Comparison of ENCODE assay signal across 22 cellular contexts in genomic region chr3:149626671-149627070, GRCh38. TPM values are rescaled to one million over a fixed set of nuclear protein-coding genes. Genes with fewer than 3 reads are reported as not detected.
DNase-seq lines count a peak whose midpoint lies in the region; ATAC-seq and TF ChIP-seq lines count a peak whose summit lies in the region.
"Had no signal": no experiment of that assay in that cellular context is flagged by ENCODE, and none has a peak within 500 bp of the region (broad histone marks: within the 10 kb centered on the region; RNA-seq: fewer than 3 reads in every experiment).

No MANE protein-coding gene starts in this region.

- H3K9ac ChIP-seq in HCT116 (ENCODE audit: low read length) (no peak overlapping the region), mammary epithelial cell (ENCODE audit: insufficient read depth, low read length) (no peak overlapping the region)
- H3K9ac ChIP-seq: BLaER1 treated with 17β-estradiol and CSF1 and Interleukin-3, amounts not matched to agents 10 nM and 100 nM had no signal

- H3K4me3 Mint-ChIP-seq in activated T-cell treated with anti-CD3 and anti-CD28 coated beads, Interleukin-2, amount 50 U/mL, for 24 hours = no peak overlapping the region
- H3K4me3 Mint-ChIP-seq: CD4-positive, alpha-beta T cell; GM23338 had no signal

- no peak overlapping the region for H3K4me2 ChIP-seq in HCT116 (ENCODE audit: low read length)
- H3K4me2 ChIP-seq in mammary epithelial cell (ENCODE audit: insufficient read depth, low read depth, low read length) = peak overlapping the region; percentile 3
- H3K4me2 ChIP-seq: BLaER1 treated with 17β-estradiol and CSF1 and Interleukin-3, amounts not matched to agents 10 nM and 100 nM; GM23338 had no signal

- no peaks in the 10 kb centered on the region for H4K20me1 ChIP-seq in HCT116 (ENCODE audit: insufficient read depth)
- peaks cover 3% of the 10 kb centered on the region for H4K20me1 ChIP-seq in mammary epithelial cell (ENCODE audit: insufficient read depth, low read length)

- peaks cover 64% of the 10 kb centered on the region for H3K79me2 ChIP-seq in HCT116 (ENCODE audit: insufficient read depth, low read length)
- peaks cover 97% of the 10 kb centered on the region for H3K79me2 ChIP-seq in mammary epithelial cell (ENCODE audit: insufficient read depth, low read length)

- H3K4me3 ChIP-seq in HCT116 (replicated peaks in 1 of 2; ENCODE audit: low read depth in 1 of 2, low read length in 2 of 2) (no peak overlapping the region), mammary epithelial cell (replicated peaks in 1 of 3; ENCODE audit: insufficient read depth in 1 of 3, low read depth in 2 of 3, low read length in 3 of 3) (no peak overlapping the region), lung (no peak overlapping the region), heart left ventricle (no peak overlapping the region)
- H3K4me3 ChIP-seq: A549; BLaER1 treated with 17β-estradiol and CSF1 and Interleukin-3, amounts not matched to agents 10 nM and 100 nM; GM23338; HAP-1; Peyer's patch; SK-N-MC had no signal

- TF ChIP-seq CTCF in HCT116 (IDR thresholded peaks at IDR 0.05 in 2 of 3, conservative IDR thresholded peaks at IDR 0.05 in 1 of 3; ENCODE audit: borderline replicate concordance in 1 of 3, insufficient read depth in 1 of 3, low read depth in 2 of 3, low read length in 2 of 3) (no peak), mammary epithelial cell (conservative IDR thresholded peaks at IDR 0.05 in 1 of 2, IDR thresholded peaks at IDR 0.05 in 1 of 2; ENCODE audit: extremely low read depth in 1 of 2, insufficient read depth in 1 of 2, low read depth in 1 of 2, low read length in 2 of 2) (no peak), lung (IDR thresholded peaks at IDR 0.05; ENCODE audit: control extremely low read depth, extremely low read depth) (no peak), heart left ventricle (IDR thresholded peaks at IDR 0.05) (no peak)

- RAD21 ChIA-PET in HCT116 (lab: Charles Lee; ENCODE audit: low non-redundant PET in 1 of 2, low total read pairs in 2 of 2, uncharacterized antibody in 2 of 2, unreplicated experiment in 2 of 2) = no interaction called here

- no peak overlapping the region for H3K27ac ChIP-seq in HCT116 (ENCODE audit: low read depth, low read length)
- no peak overlapping the region for H3K27ac ChIP-seq in mammary epithelial cell (ENCODE audit: insufficient read depth, low read depth, low read length)
- no peak overlapping the region for H3K27ac ChIP-seq in lung (ENCODE audit: low read depth in 1 of 2, low read length in 1 of 2)
- no peak overlapping the region for H3K27ac ChIP-seq in heart left ventricle
- H3K27ac ChIP-seq: BLaER1 treated with 17β-estradiol and CSF1 and Interleukin-3, amounts not matched to agents 10 nM and 100 nM; Peyer's patch; SK-N-MC had no signal

- peaks cover 3% of the 10 kb centered on the region for H3K4me1 Mint-ChIP-seq in activated T-cell treated with anti-CD3 and anti-CD28 coated beads, Interleukin-2, amount 50 U/mL, for 24 hours (ENCODE audit: low read depth)

- ATAC-seq in HCT116 (no peak), esophagus mucosa (peak; percentile 81), lung (ENCODE audit: insufficient read depth, low FRiP score) (peak; percentile 35), HG02973 (IDR thresholded peaks at IDR 0.05; ENCODE audit: unreplicated experiment) (no peak), HG03280 (IDR thresholded peaks at IDR 0.05; ENCODE audit: unreplicated experiment) (no peak), heart left ventricle (no peak)
- ATAC-seq: A549, GM23338 had no signal

- BruUV-seq in HCT116 (replicated peaks; lab: Mats Ljungman, UMichigan) = no TSS peak
- no TSS peak for BruUV-seq in mammary epithelial cell (replicated peaks; lab: Mats Ljungman, UMichigan)

- no peaks in the 10 kb centered on the region for H3K36me3 ChIP-seq in HCT116 (ENCODE audit: control insufficient read depth in 1 of 2, insufficient read depth in 2 of 2, low read length in 2 of 2)
- peaks cover 3% of the 10 kb centered on the region for H3K36me3 ChIP-seq in mammary epithelial cell (ENCODE audit: insufficient read depth, low read length)
- no peaks in the 10 kb centered on the region for H3K36me3 ChIP-seq in lung (ENCODE audit: control insufficient read depth in 2 of 2, insufficient read depth in 2 of 2, low read length in 2 of 2)
- H3K36me3 ChIP-seq in heart left ventricle = peaks cover 0 to 4% (median 0%) of the 10 kb centered on the region in 9 donors
- H3K36me3 ChIP-seq: BLaER1 treated with 17β-estradiol and CSF1 and Interleukin-3, amounts not matched to agents 10 nM and 100 nM; HAP-1; Peyer's patch had no signal

- CTCF ChIA-PET in HCT116 (lab: Charles Lee) = no interaction called here
- CTCF ChIA-PET in mammary epithelial cell (lab: Charles Lee; ENCODE audit: low non-redundant PET) = no interaction called here

- no peaks in the 10 kb centered on the region for H3K9me2 ChIP-seq in HCT116 (ENCODE audit: insufficient read depth)

- no peaks in the 10 kb centered on the region for H3K27me3 ChIP-seq in HCT116 (ENCODE audit: insufficient read depth, low read length)
- no peaks in the 10 kb centered on the region for H3K27me3 ChIP-seq in mammary epithelial cell (ENCODE audit: insufficient read depth, low read length)
- no peaks in the 10 kb centered on the region for H3K27me3 ChIP-seq in lung (ENCODE audit: control insufficient read depth, insufficient read depth)
- peaks cover 0 to 17% (median 0%) of the 10 kb centered on the region in 9 donors for H3K27me3 ChIP-seq in heart left ventricle
- H3K27me3 ChIP-seq: Peyer's patch had no signal

- H3K4me1 ChIP-seq in HCT116 (ENCODE audit: control insufficient read depth in 1 of 2, insufficient read depth in 2 of 2, low read length in 2 of 2) = peaks cover 13 to 24% of the 10 kb centered on the region in 2 experiments
- peaks cover 18% of the 10 kb centered on the region for H3K4me1 ChIP-seq in mammary epithelial cell (ENCODE audit: insufficient read depth, low read length)
- peaks cover 9 to 12% of the 10 kb centered on the region in 2 donors for H3K4me1 ChIP-seq in lung (ENCODE audit: control insufficient read depth in 2 of 2, insufficient read depth in 2 of 2, low read length in 2 of 2)
- H3K4me1 ChIP-seq in heart left ventricle = peaks cover 0 to 67% (median 27%) of the 10 kb centered on the region in 12 donors
- H3K4me1 ChIP-seq: HAP-1, Peyer's patch had no signal

- H3K27ac Mint-ChIP-seq in activated T-cell treated with anti-CD3 and anti-CD28 coated beads, Interleukin-2, amount 50 U/mL, for 24 hours = no peak overlapping the region
- H3K27ac Mint-ChIP-seq: CD4-positive, alpha-beta T cell; GM23338 had no signal

- TF ChIP-seq POLR2A in HCT116 (IDR thresholded peaks at IDR 0.05; ENCODE audit: borderline replicate concordance, extremely low read depth, insufficient read depth, insufficient read length) (no peak), heart left ventricle (IDR thresholded peaks at IDR 0.05) (no peak)

- intact Hi-C loops in HCT116 (cut with micrococcal nuclease) = no loop called here
- intact Hi-C loops in mammary epithelial cell (cut with micrococcal nuclease) = no loop called here
- intact Hi-C loops in heart left ventricle (cut with DNase I) = no loop called here

- in situ Hi-C loops in mammary epithelial cell (cut with MboI; ENCODE audit: low sequenced_read_pairs in 2 of 2) = no loop called here

- POLR2A ChIA-PET in HCT116 (lab: Charles Lee) = interaction anchor here (0.9 kb wide), 1 partner anchor 51 kb away, joined by 3 read pairs; no protein-coding TSS in a partner anchor

- H3K36me3 Mint-ChIP-seq in activated T-cell treated with anti-CD3 and anti-CD28 coated beads, Interleukin-2, amount 50 U/mL, for 24 hours (ENCODE audit: low read depth) = no peaks in the 10 kb centered on the region

- H3K9me3 ChIP-seq in HCT116 (ENCODE audit: control insufficient read depth in 1 of 2, insufficient read depth in 1 of 2, low read depth in 1 of 2, low read length in 2 of 2) = no peaks in the 10 kb centered on the region
- H3K9me3 ChIP-seq in mammary epithelial cell (replicated peaks; ENCODE audit: insufficient read depth, low read length) = no peaks in the 10 kb centered on the region
- no peaks in the 10 kb centered on the region for H3K9me3 ChIP-seq in lung (ENCODE audit: control insufficient read depth in 2 of 2, insufficient read depth in 1 of 2, low read length in 1 of 2)
- H3K9me3 ChIP-seq in heart left ventricle = no peaks in the 10 kb centered on the region
- H3K9me3 ChIP-seq: A549, HAP-1, Peyer's patch had no signal

- H3K9me3 Mint-ChIP-seq in activated T-cell treated with anti-CD3 and anti-CD28 coated beads, Interleukin-2, amount 50 U/mL, for 24 hours = no peaks in the 10 kb centered on the region
- H3K9me3 Mint-ChIP-seq: CD4-positive, alpha-beta T cell; GM23338 had no signal

- no peak overlapping the region for H2AFZ ChIP-seq in HCT116 (ENCODE audit: low read depth, low read length, poor library complexity, severe bottlenecking)
- H2AFZ ChIP-seq in mammary epithelial cell (ENCODE audit: low read depth, low read length) = no peak overlapping the region
- H2AFZ ChIP-seq: GM23338 had no signal

- 39% methylated on average over 4 of the region's 4 CpGs for WGBS in mammary epithelial cell (ENCODE audit: low coverage, missing lambda C conversion rate)
- 67 to 87% methylated on average over 4 of the region's 4 CpGs for WGBS in lung, 2 donors
- 93 to 98% (median 96%) methylated on average over 4 of the region's 4 CpGs for WGBS in heart left ventricle, 4 donors

- dilution Hi-C loops in mammary epithelial cell (cut with HindIII; ENCODE audit: low sequenced_read_pairs) = no loop called here

- no peak for DNase-seq in HCT116 (ENCODE audit: low read depth, low spot score)
- no peak for DNase-seq in mammary epithelial cell
- peak; percentile 44 for DNase-seq in lung (ENCODE audit: low spot score)
- DNase-seq in activated T-cell treated with anti-CD3 and anti-CD28 coated beads, Interleukin-2, amount 50 U/mL, for 24 hours = no peak
- no peak for DNase-seq in heart left ventricle
- DNase-seq: AML-193; CD4-positive, alpha-beta T cell; DMS53; KG1; MM.1S; NCI-H2029; NCI-H526; Peyer's patch; SIG-M5 had no signal

- no peak for TF ChIP-seq RAD21 in HCT116 (IDR thresholded peaks at IDR 0.05; ENCODE audit: low read depth)

- H3K27me3 Mint-ChIP-seq in activated T-cell treated with anti-CD3 and anti-CD28 coated beads, Interleukin-2, amount 50 U/mL, for 24 hours = peaks cover 16% of the 10 kb centered on the region

TF ChIP-seq in HCT116, 20 proteins besides CTCF, POLR2A, EP300 and RAD21:
- TF ChIP-seq SIN3A (IDR thresholded peaks at IDR 0.05; ENCODE audit: low read depth) (no peak), YY1 (IDR thresholded peaks at IDR 0.05; ENCODE audit: extremely low read depth, insufficient replicate concordance, low read depth, low read length) (no peak), CEBPB (IDR thresholded peaks at IDR 0.05; ENCODE audit: low read depth) (peak; percentile 41; the same call in 1 of the 2 replicates)
TF ChIP-seq in HCT116: peak in this region for 1.

RNA-seq across cellular contexts. Expression of gene WWTR1, which starts 31.2 kb away (rescaled TPM):
- total RNA-seq in HCT116 (2021; ENCODE audit: unreplicated experiment) (46.9 TPM), mammary epithelial cell (10 to 100 TPM; 56.1 to 58.0 TPM), esophagus mucosa (30.7 TPM), lung (100 to 1,000 TPM in 1 of 2 donors, 10 to 100 TPM in 1; 88.9 to 186 TPM), heart left ventricle (10 to 100 TPM; 32.5 to 71.7 (median 41.2) TPM)
- 33.2 and 44.9 TPM in 2 replicates for polyA plus RNA-seq in HCT116 (2012)
- polyA plus RNA-seq in mammary epithelial cell (76.3 TPM), lung (10 to 100 TPM; 29.3 to 37.9 TPM), heart left ventricle (10 to 100 TPM; 14.5 to 42.3 TPM)
- polyA minus RNA-seq in mammary epithelial cell = 149 TPM

Comparison
In these comparisons a context has a peak if more than half of its experiments do, and no peak if none do; other contexts are left out.
1. ATAC-seq: peak in esophagus mucosa (single experiment) and lung (single experiment); none in HCT116 (single experiment), HG02973 (single experiment), HG03280 (single experiment) and heart left ventricle (0 of 4).